In the genomic region with DNA sequence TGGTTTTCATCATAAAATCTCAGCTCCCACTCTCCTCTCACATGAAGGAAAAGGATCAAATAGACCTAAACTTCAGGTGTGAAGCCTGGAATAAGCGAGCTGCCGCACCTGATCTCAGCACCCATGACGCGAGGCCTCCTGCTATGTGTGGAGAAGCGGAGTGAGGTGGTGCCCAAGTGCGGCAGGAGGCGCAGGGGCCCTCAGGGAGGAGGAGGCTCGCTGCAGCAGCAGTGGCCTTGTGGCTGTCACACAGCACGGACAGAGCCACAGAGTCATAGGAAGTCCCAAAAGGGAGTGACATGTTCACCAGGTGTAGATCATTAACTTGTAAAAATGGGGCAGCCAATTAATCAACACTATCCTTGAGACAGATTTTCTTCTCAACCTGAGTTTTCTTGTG, we compare ENCODE assay signal across 23 cellular contexts. TPM values are rescaled to one million over a fixed set of nuclear protein-coding genes. Genes with fewer than 3 reads are reported as not detected.
DNase-seq lines count a peak whose midpoint lies in the region; ATAC-seq and TF ChIP-seq lines count a peak whose summit lies in the region.
"Had no signal": no experiment of that assay in that cellular context is flagged by ENCODE, and none has a peak within 500 bp of the region (broad histone marks: within the 10 kb centered on the region; RNA-seq: fewer than 3 reads in every experiment).

No MANE protein-coding gene starts in this region.

- H3K4me1 Mint-ChIP-seq in T-helper 17 cell (peaks cover 18% of the 10 kb centered on the region), glutamatergic neuron (ENCODE audit: low read depth, unreplicated experiment) (peaks cover 5% of the 10 kb centered on the region)
- H3K4me1 Mint-ChIP-seq: CD14-positive monocyte had no signal

- peak; percentile 36 for DNase-seq in right atrium auricular region (ENCODE audit: low spot score)
- DNase-seq in right cardiac atrium = no peak
- DNase-seq in T-helper 17 cell = no peak
- DNase-seq in kidney tubule cell (ENCODE audit: low spot score) = peak; percentile 33
- no peak for DNase-seq in UCSD-AML1 (lab: John Stamatoyannopoulos, UW; ENCODE audit: unreplicated experiment)
- no peak for DNase-seq in SKM-1 treated with dmso at 0.1 percent for 144 hours (lab: John Stamatoyannopoulos, UW; ENCODE audit: unreplicated experiment)
- no peak for DNase-seq in glutamatergic neuron
- DNase-seq: activated CD4-positive, alpha-beta T cell treated with anti-CD3 and anti-CD28 coated beads, Interleukin-2, amount 50 U/mL, for 4 hours; activated T-cell treated with anti-CD3 and anti-CD28 coated beads, Interleukin-2, amount 50 U/mL, for 4 hours; colonic mucosa; DMS 273 treated with DMSO at 0.1 percent for 48 hours; kidney; NCI-H1417; NCI-H510A treated with DMSO at 0.1 percent for 48 hours; NK-92 treated with Interleukin-12 subunit alpha and Interleukin-12 subunit beta, amount 100 ng/mL, for 24 hours; occipital lobe; retina; substantia nigra had no signal

- peaks cover 31% of the 10 kb centered on the region for H3K36me3 ChIP-seq in right atrium auricular region

- H3K4me3 Mint-ChIP-seq in T-helper 17 cell = peak overlapping the region; percentile 79
- no peak overlapping the region for H3K4me3 Mint-ChIP-seq in glutamatergic neuron (ENCODE audit: unreplicated experiment)
- H3K4me3 Mint-ChIP-seq: CD14-positive monocyte had no signal

- no peaks in the 10 kb centered on the region for H3K27me3 ChIP-seq in right atrium auricular region
- no peaks in the 10 kb centered on the region for H3K27me3 ChIP-seq in right cardiac atrium (ENCODE audit: control insufficient read depth, insufficient read depth)
- H3K27me3 ChIP-seq: colonic mucosa had no signal

- H3K27ac Mint-ChIP-seq in T-helper 17 cell = peak overlapping the region; percentile 90
- no peak overlapping the region for H3K27ac Mint-ChIP-seq in glutamatergic neuron (ENCODE audit: unreplicated experiment)
- H3K27ac Mint-ChIP-seq: CD14-positive monocyte had no signal

- H3K36me3 Mint-ChIP-seq in T-helper 17 cell (ENCODE audit: low read depth) = peaks cover 1% of the 10 kb centered on the region
- H3K36me3 Mint-ChIP-seq in glutamatergic neuron (ENCODE audit: unreplicated experiment) = peaks cover 20% of the 10 kb centered on the region

- H3K9me3 ChIP-seq in right atrium auricular region (no peaks in the 10 kb centered on the region), right cardiac atrium (ENCODE audit: control insufficient read depth, low read length) (no peaks in the 10 kb centered on the region), T-helper 17 cell (ENCODE audit: control insufficient read depth, low read length, poor library complexity, severe bottlenecking) (no peaks in the 10 kb centered on the region)
- H3K9me3 ChIP-seq: colonic mucosa had no signal

- intact Hi-C loops in right cardiac atrium (cut with DNase I) = no loop called here

- H3K4me1 ChIP-seq in right atrium auricular region = no peaks in the 10 kb centered on the region
- H3K4me1 ChIP-seq in right cardiac atrium (ENCODE audit: control insufficient read depth, insufficient read depth, low read length) = no peaks in the 10 kb centered on the region
- H3K4me1 ChIP-seq: colonic mucosa had no signal

- ATAC-seq in right cardiac atrium (no peak), T-helper 17 cell (no peak)
- ATAC-seq: activated T-cell treated with anti-CD3 and anti-CD28 coated beads, Interleukin-2, amount 50 U/mL, for 4 hours; Panc1 had no signal

- 95% methylated on average over 9 of the region's 9 CpGs for WGBS in right cardiac atrium

- H3K27me3 Mint-ChIP-seq in T-helper 17 cell (no peaks in the 10 kb centered on the region), glutamatergic neuron (ENCODE audit: unreplicated experiment) (no peaks in the 10 kb centered on the region)

- no peaks in the 10 kb centered on the region for H3K9me3 Mint-ChIP-seq in glutamatergic neuron (ENCODE audit: unreplicated experiment)

- H3K27ac ChIP-seq in right atrium auricular region = no peak overlapping the region
- no peak overlapping the region for H3K27ac ChIP-seq in right cardiac atrium (ENCODE audit: low read length)
- H3K27ac ChIP-seq: colonic mucosa, HL-60 had no signal

- no peak overlapping the region for H3K4me3 ChIP-seq in right atrium auricular region
- H3K4me3 ChIP-seq in right cardiac atrium (ENCODE audit: low read length) = no peak overlapping the region
- H3K4me3 ChIP-seq: colonic mucosa had no signal

- TF ChIP-seq CTCF in right atrium auricular region (IDR thresholded peaks at IDR 0.05) = no peak
- TF ChIP-seq CTCF in glutamatergic neuron (IDR thresholded peaks at IDR 0.05; ENCODE audit: partially characterized antibody, unreplicated experiment) = no peak

RNA-seq across cellular contexts. Expression of gene SCLY, which starts 9.1 kb away (rescaled TPM):
- 10 to 100 TPM in 1 of 2 donors, 1 to 10 TPM in 1; 6.5 to 11.3 TPM for total RNA-seq in right atrium auricular region
- 10 to 100 TPM in 3 of 4 donors, 1 to 10 TPM in 1; 9.4 to 14.2 (median 11.7) TPM for total RNA-seq in right cardiac atrium
- polyA plus RNA-seq in right cardiac atrium = 8.2 TPM
- 10 to 100 TPM; 15.9 to 17.8 TPM for total RNA-seq in T-helper 17 cell
- total RNA-seq in glutamatergic neuron (ENCODE audit: unreplicated experiment) = 44.0 TPM

RNA-seq across cellular contexts. Expression of gene ESPNL, which starts 30.3 kb away (rescaled TPM):
- 1 to 10 TPM in 1 of 2 donors, under 1 TPM in 1; 0.26 to 2.0 TPM for total RNA-seq in right atrium auricular region
- total RNA-seq in right cardiac atrium = under 1 TPM; 0.29 to 0.60 (median 0.56) TPM
- polyA plus RNA-seq in right cardiac atrium = 0.79 TPM
- total RNA-seq in T-helper 17 cell = under 1 TPM in 1 of 2 donors, not detected in 1; 0.05 TPM
- total RNA-seq in glutamatergic neuron (ENCODE audit: unreplicated experiment) = 0.81 TPM
- total RNA-seq: lung microvascular endothelial cell, M059J had no signal
- polyA plus RNA-seq: CD14-positive monocyte had no signal

Comparison
In these comparisons a context has a peak if more than half of its experiments do, and no peak if none do; other contexts are left out.
1. DNase-seq: peak in right atrium auricular region (single experiment) and kidney tubule cell (single experiment); none in right cardiac atrium (0 of 3), T-helper 17 cell (0 of 3), UCSD-AML1 (single experiment), SKM-1 treated with dmso at 0.1 percent for 144 hours (single experiment) and glutamatergic neuron (single experiment).